ENCODE assay signal across 31 cellular contexts in genomic region chr2:196675963-196676362, GRCh38.
"Had no signal": no experiment of that assay in that cellular context is flagged by ENCODE, and none has a peak within 500 bp of the region (broad histone marks: within the 10 kb centered on the region; RNA-seq: fewer than 3 reads in every experiment).

No MANE protein-coding gene starts in this region.

- H3K36me3 ChIP-seq: ovary, spleen, suprapubic skin, tibial artery, transverse colon, upper lobe of right lung, uterus had no signal

- H3K27me3 ChIP-seq: neural progenitor cell, ovary, spleen, suprapubic skin, testis, tibial artery, transverse colon, upper lobe of right lung, uterus had no signal

- H3K9me3 Mint-ChIP-seq: natural killer cell; nephron; neural progenitor cell; stimulated activated memory B cell treated with anti-CD40 and anti-IgM and Interleukin-4, amounts not matched to agents 10 μg/mL and 1 μg/mL and 100 μg/mL, for 72 hours; stimulated activated naive CD8-positive, alpha-beta T cell treated with anti-CD3 and anti-CD28 coated beads, Interleukin-15, amount 100 ng/mL, for 72 hours; type B pancreatic cell had no signal

- H3K4me1 ChIP-seq: neural progenitor cell, parathyroid adenoma, psoas muscle, spleen, suprapubic skin, testis, tibial artery, transverse colon, upper lobe of right lung, uterus had no signal

- H3K36me3 Mint-ChIP-seq: natural killer cell; stimulated activated memory B cell treated with anti-CD40 and anti-IgM and Interleukin-4, amounts not matched to agents 10 μg/mL and 1 μg/mL and 100 μg/mL, for 72 hours; type B pancreatic cell had no signal

- H2AFZ ChIP-seq: neural progenitor cell, parathyroid adenoma had no signal

- H3K9ac ChIP-seq: parathyroid adenoma had no signal

- H3K4me2 ChIP-seq: neural progenitor cell, smooth muscle cell had no signal

- H3K27me3 Mint-ChIP-seq: progenitor cell of endocrine pancreas; stimulated activated memory B cell treated with anti-CD40 and anti-IgM and Interleukin-4, amounts not matched to agents 10 μg/mL and 1 μg/mL and 100 μg/mL, for 72 hours; stimulated activated naive CD8-positive, alpha-beta T cell treated with anti-CD3 and anti-CD28 coated beads, Interleukin-15, amount 100 ng/mL, for 72 hours; type B pancreatic cell had no signal

- H3K27ac Mint-ChIP-seq: natural killer cell; nephron; neural progenitor cell; progenitor cell of endocrine pancreas; stimulated activated memory B cell treated with anti-CD40 and anti-IgM and Interleukin-4, amounts not matched to agents 10 μg/mL and 1 μg/mL and 100 μg/mL, for 72 hours; stimulated activated naive CD8-positive, alpha-beta T cell treated with anti-CD3 and anti-CD28 coated beads, Interleukin-15, amount 100 ng/mL, for 72 hours; type B pancreatic cell had no signal

- ATAC-seq: natural killer cell; psoas muscle; right cardiac atrium; sciatic nerve; stimulated activated memory B cell treated with anti-CD40 and anti-IgM and Interleukin-4, amounts not matched to agents 10 μg/mL and 1 μg/mL and 100 μg/mL, for 72 hours; stimulated activated naive CD8-positive, alpha-beta T cell treated with anti-CD3 and anti-CD28 coated beads, Interleukin-15, amount 100 ng/mL, for 72 hours; stimulated activated naive CD8-positive, alpha-beta T cell treated with anti-CD3 and anti-CD28 coated beads, Interleukin-15, Interleukin-2, amounts not matched to agents 100 U/mL and 50 U/mL, for 24 hours; upper lobe of right lung had no signal

- H3K4me3 ChIP-seq: neural progenitor cell, ovary, psoas muscle, skin epidermis, smooth muscle cell, spleen, suprapubic skin, testis, tibial artery, transverse colon, upper lobe of right lung, uterus had no signal

- DNase-seq: natural killer cell; occipital lobe; ovary; posterior cingulate gyrus; psoas muscle; right cardiac atrium; spleen; stimulated activated CD4-positive, alpha-beta T cell treated with anti-CD3 and anti-CD28 coated beads, Interleukin-12 subunit alpha, Interleukin-12 subunit beta, amount 100 ng/mL, for 4 hours; stimulated activated CD4-positive, alpha-beta T cell treated with anti-CD3 and anti-CD28 coated beads, Interleukin-1b, Interleukin-23, amount 100 ng/mL, for 48 hours; stimulated activated CD4-positive, alpha-beta T cell treated with anti-CD3 and anti-CD28 coated beads, Interleukin-4, amount 100 ng/mL, for 1 hour; stimulated activated CD4-positive, alpha-beta T cell treated with anti-CD3 and anti-CD28 coated beads, Interleukin-4, amount 100 ng/mL, for 4 hours; stimulated activated CD8-positive, alpha-beta memory T cell treated with anti-CD3 and anti-CD28 coated beads, Interleukin-4, amount 100 ng/mL, for 48 hours; stimulated activated naive CD4-positive, alpha-beta T cell; stimulated activated naive CD8-positive, alpha-beta T cell treated with anti-CD3 and anti-CD28 coated beads, Interleukin-15, amount 100 ng/mL, for 72 hours; stimulated activated naive CD8-positive, alpha-beta T cell treated with anti-CD3 and anti-CD28 coated beads, Interleukin-15, Interleukin-2, amounts not matched to agents 100 U/mL and 50 U/mL, for 24 hours; substantia nigra; testis; tibial artery; transverse colon; upper lobe of right lung; uterus had no signal

- H3K9me3 ChIP-seq: ovary, psoas muscle, spleen, suprapubic skin, testis, tibial artery, transverse colon, upper lobe of right lung, uterus had no signal

- H3K4me3 Mint-ChIP-seq: natural killer cell; nephron; neural progenitor cell; stimulated activated memory B cell treated with anti-CD40 and anti-IgM and Interleukin-4, amounts not matched to agents 10 μg/mL and 1 μg/mL and 100 μg/mL, for 72 hours; stimulated activated naive CD8-positive, alpha-beta T cell treated with anti-CD3 and anti-CD28 coated beads, Interleukin-15, amount 100 ng/mL, for 72 hours; type B pancreatic cell had no signal

- H3K27ac ChIP-seq: neural progenitor cell, ovary, parathyroid adenoma, psoas muscle, skin epidermis, spleen, suprapubic skin, testis, tibial artery, transverse colon, upper lobe of right lung, uterus had no signal

- H3K4me1 Mint-ChIP-seq: natural killer cell; nephron; neural progenitor cell; stimulated activated memory B cell treated with anti-CD40 and anti-IgM and Interleukin-4, amounts not matched to agents 10 μg/mL and 1 μg/mL and 100 μg/mL, for 72 hours; stimulated activated naive CD8-positive, alpha-beta T cell treated with anti-CD3 and anti-CD28 coated beads, Interleukin-15, amount 100 ng/mL, for 72 hours had no signal
